In the genomic region with DNA sequence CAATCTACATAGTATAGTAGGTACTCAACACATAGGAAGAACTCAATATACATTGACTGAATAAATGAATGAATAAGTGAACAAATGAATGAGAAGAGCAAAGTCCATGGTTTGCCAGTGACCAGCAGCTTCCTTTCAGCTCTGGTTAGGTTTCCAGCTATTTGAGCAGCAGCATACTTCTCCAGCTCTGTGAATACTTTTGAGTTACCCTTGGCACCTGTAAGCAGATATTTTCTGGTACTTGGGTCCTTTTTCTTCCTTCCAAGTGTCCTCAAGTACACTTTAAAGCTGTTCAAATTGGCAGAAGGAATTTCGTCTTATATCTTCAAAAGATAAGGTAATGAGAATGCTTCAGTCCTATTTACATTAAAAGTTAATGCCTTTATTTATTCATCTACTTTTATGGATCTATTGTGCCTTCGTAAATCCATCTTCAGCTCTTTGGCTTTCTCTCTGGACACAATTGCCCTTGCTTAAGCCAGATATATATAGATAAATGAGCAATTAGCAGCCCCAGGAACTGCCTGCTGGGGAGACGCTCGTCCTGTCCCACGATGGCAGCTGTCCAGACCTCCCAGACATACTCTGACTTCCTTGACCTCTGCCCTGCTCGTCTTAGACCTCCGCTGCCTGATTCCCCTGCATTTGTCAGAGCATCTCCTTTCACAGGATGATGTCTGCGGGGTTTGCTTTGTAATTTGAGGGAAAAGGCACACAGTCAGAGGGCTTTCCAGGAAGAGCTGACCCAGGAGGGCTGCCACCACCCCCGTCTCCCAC, we compare ENCODE assay signal across 25 cellular contexts.
DNase-seq lines count a peak whose midpoint lies in the region; ATAC-seq and TF ChIP-seq lines count a peak whose summit lies in the region.
"Had no signal": no experiment of that assay in that cellular context is flagged by ENCODE, and none has a peak within 500 bp of the region (broad histone marks: within the 10 kb centered on the region; RNA-seq: fewer than 3 reads in every experiment).

No MANE protein-coding gene starts in this region.

- TF ChIP-seq CTCF in neural progenitor cell (IDR thresholded peaks at IDR 0.05): no peak

- H3K27me3 ChIP-seq in neural progenitor cell: no peaks in the 10 kb centered on the region

- H3K4me3 ChIP-seq in neural progenitor cell: no peak overlapping the region

- no peaks in the 10 kb centered on the region for H3K79me2 ChIP-seq in neural progenitor cell (ENCODE audit: low read depth)

- H3K36me3 Mint-ChIP-seq in neural progenitor cell: peaks cover 2% of the 10 kb centered on the region
- H3K36me3 Mint-ChIP-seq: CD4-positive, CD25-positive, alpha-beta regulatory T cell; naive B cell; stimulated activated naive B cell treated with anti-CD40 and anti-IgM and Interleukin-4, amounts not matched to agents 10 μg/mL and 1 μg/mL and 100 μg/mL, for 72 hours had no signal

- H3K4me1 Mint-ChIP-seq in neural progenitor cell: peaks cover 21% of the 10 kb centered on the region
- H3K4me1 Mint-ChIP-seq: activated naive CD8-positive, alpha-beta T cell treated with anti-CD3 and anti-CD28 coated beads, Interleukin-2, amount 50 U/mL, for 24 hours; CD4-positive, CD25-positive, alpha-beta regulatory T cell; central memory CD8-positive, alpha-beta T cell; naive B cell; stimulated activated naive B cell treated with anti-CD40 and anti-IgM and Interleukin-4, amounts not matched to agents 10 μg/mL and 1 μg/mL and 100 μg/mL, for 72 hours had no signal

- no peaks in the 10 kb centered on the region for H3K4me1 ChIP-seq in neural progenitor cell

- H3K27me3 Mint-ChIP-seq in neural progenitor cell (ENCODE audit: insufficient read depth, low read depth): peaks cover 19% of the 10 kb centered on the region
- H3K27me3 Mint-ChIP-seq: CD4-positive, CD25-positive, alpha-beta regulatory T cell; central memory CD8-positive, alpha-beta T cell; naive B cell; stimulated activated naive B cell treated with anti-CD40 and anti-IgM and Interleukin-4, amounts not matched to agents 10 μg/mL and 1 μg/mL and 100 μg/mL, for 72 hours had no signal

- no peaks in the 10 kb centered on the region for H3K36me3 ChIP-seq in neural progenitor cell

- ATAC-seq in HG03196 (IDR thresholded peaks at IDR 0.05; ENCODE audit: unreplicated experiment): no peak
- ATAC-seq in GM21367 (IDR thresholded peaks at IDR 0.05; ENCODE audit: unreplicated experiment): no peak
- ATAC-seq in HG02759 (IDR thresholded peaks at IDR 0.05; ENCODE audit: unreplicated experiment): no peak
- ATAC-seq in activated CD4-positive, CD25-positive, alpha-beta regulatory T cell treated with anti-CD3 and anti-CD28 coated beads, Interleukin-2, amount 50 U/mL, for 24 hours: no peak
- ATAC-seq: activated naive CD8-positive, alpha-beta T cell treated with anti-CD3 and anti-CD28 coated beads, Interleukin-2, amount 50 U/mL, for 24 hours; esophagus mucosa; left cardiac atrium; stimulated activated naive B cell treated with anti-CD40 and anti-IgM and Interleukin-4, amounts not matched to agents 10 μg/mL and 1 μg/mL and 100 μg/mL, for 72 hours had no signal

- no peak overlapping the region for H3K27ac Mint-ChIP-seq in neural progenitor cell
- H3K27ac Mint-ChIP-seq: activated naive CD8-positive, alpha-beta T cell treated with anti-CD3 and anti-CD28 coated beads, Interleukin-2, amount 50 U/mL, for 24 hours; CD4-positive, CD25-positive, alpha-beta regulatory T cell; stimulated activated naive B cell treated with anti-CD40 and anti-IgM and Interleukin-4, amounts not matched to agents 10 μg/mL and 1 μg/mL and 100 μg/mL, for 72 hours had no signal

- peak; percentile 42 for DNase-seq in DMS79 (lab: John Stamatoyannopoulos, UW)
- DNase-seq in RPMI7951 (ENCODE audit: low read depth): peak; percentile 51
- DNase-seq in islet precursor cell: peak; percentile 67
- DNase-seq in neural progenitor cell (ENCODE audit: low spot score): peak; percentile 29
- DNase-seq: activated CD4-positive, CD25-positive, alpha-beta regulatory T cell; activated naive CD8-positive, alpha-beta T cell treated with anti-CD3 and anti-CD28 coated beads, Interleukin-2, amount 50 U/mL, for 24 hours; activated T-cell treated with anti-CD3 and anti-CD28 coated beads, Interleukin-2, amount 50 U/mL, for 48 hours; CD4-positive, CD25-positive, alpha-beta regulatory T cell; dermis blood vessel endothelial cell; foreskin melanocyte; KBM-7; left cardiac atrium; naive B cell; NCI-H1105; NCI-H187 treated with DMSO at 0.1 percent for 48 hours; NCI-H2171; RPMI8226; small intestine; stimulated activated naive B cell treated with anti-CD40 and anti-IgM and Interleukin-4, amounts not matched to agents 10 μg/mL and 1 μg/mL and 100 μg/mL, for 72 hours had no signal

- no peak overlapping the region for H2AFZ ChIP-seq in neural progenitor cell (replicated peaks)

- H3K9me3 Mint-ChIP-seq in neural progenitor cell: peaks cover 4% of the 10 kb centered on the region
- H3K9me3 Mint-ChIP-seq: activated naive CD8-positive, alpha-beta T cell treated with anti-CD3 and anti-CD28 coated beads, Interleukin-2, amount 50 U/mL, for 24 hours had no signal

- no peaks in the 10 kb centered on the region for H3K9me3 ChIP-seq in neural progenitor cell (ENCODE audit: low read depth)

- no peak overlapping the region for H3K9ac ChIP-seq in neural progenitor cell

- H3K4me3 Mint-ChIP-seq in neural progenitor cell: peak overlapping the region; percentile 44
- H3K4me3 Mint-ChIP-seq: activated naive CD8-positive, alpha-beta T cell treated with anti-CD3 and anti-CD28 coated beads, Interleukin-2, amount 50 U/mL, for 24 hours; CD4-positive, CD25-positive, alpha-beta regulatory T cell; central memory CD8-positive, alpha-beta T cell; naive B cell; stimulated activated naive B cell treated with anti-CD40 and anti-IgM and Interleukin-4, amounts not matched to agents 10 μg/mL and 1 μg/mL and 100 μg/mL, for 72 hours had no signal

- no peak overlapping the region for H3K4me2 ChIP-seq in neural progenitor cell

- no peak overlapping the region for H3K27ac ChIP-seq in neural progenitor cell

- no peaks in the 10 kb centered on the region for H3F3A ChIP-seq in neural progenitor cell (ENCODE audit: low read depth)

- no peaks in the 10 kb centered on the region for H4K20me1 ChIP-seq in neural progenitor cell (ENCODE audit: low read depth)
